ENCODE assay signal across 25 cellular contexts in genomic region chr10:78059916-78060315, GRCh38.
"Had no signal": no experiment of that assay in that cellular context is flagged by ENCODE, and none has a peak within 500 bp of the region (broad histone marks: within the 10 kb centered on the region; RNA-seq: fewer than 3 reads in every experiment).

No MANE protein-coding gene starts in this region.

- DNase-seq: activated CD4-positive, alpha-beta T cell treated with anti-CD3 and anti-CD28 coated beads for 48 hours; activated CD4-positive, alpha-beta T cell treated with anti-CD3 and anti-CD28 coated beads, Interleukin-2, amount 50 U/mL, for 4 hours; activated CD4-positive, CD25-positive, alpha-beta regulatory T cell treated with anti-CD3 and anti-CD28 coated beads, Interleukin-2, amount 50 U/mL, for 72 hours; activated CD8-positive, alpha-beta memory T cell treated with anti-CD3 and anti-CD28 coated beads for 24 hours; activated effector memory CD4-positive, alpha-beta T cell treated with anti-CD3 and anti-CD28 coated beads, Interleukin-2, amount 50 U/mL, for 16 hours; activated naive CD4-positive, alpha-beta T cell treated with Interleukin-2 at 50 U/mL for 16 hours; activated T-cell treated with anti-CD3 and anti-CD28 coated beads, Interleukin-2, amount 50 U/mL, for 4 hours; anterior cingulate cortex; central memory CD4-positive, alpha-beta T cell; MG63; NCI-H1105 treated with DMSO at 0.1 percent for 48 hours; NCI-H1436 treated with DMSO at 0.1 percent for 48 hours; NCI-H187; NCI-H2081; NCI-H510A treated with DMSO at 0.1 percent for 48 hours; NCI-H748 treated with DMSO at 0.1 percent for 48 hours; RPMI8226; SHP77; SW 1271 had no signal

- H3K4me3 ChIP-seq: breast epithelium, MG63, SJSA1 had no signal

- H3K4me1 ChIP-seq: breast epithelium, SJSA1 had no signal

- H3K36me3 ChIP-seq: breast epithelium, SJSA1 had no signal

- ATAC-seq: activated naive CD4-positive, alpha-beta T cell treated with anti-CD3 and anti-CD28 coated beads, Interleukin-2, amount 50 U/mL, for 72 hours; activated T-cell treated with anti-CD3 and anti-CD28 coated beads, Interleukin-2, amount 50 U/mL, for 4 hours; Panc1; SK-N-SH treated with all-trans-retinoic acid at 6 μM for 48 hours; WTC11 had no signal

- H3K9me3 ChIP-seq: breast epithelium, MG63, SJSA1 had no signal

- H3K27me3 ChIP-seq: breast epithelium, MG63, SJSA1 had no signal

- H3K27ac ChIP-seq: breast epithelium, SJSA1 had no signal
